8 cellular contexts compared by ENCODE assay signal in the genomic region with DNA sequence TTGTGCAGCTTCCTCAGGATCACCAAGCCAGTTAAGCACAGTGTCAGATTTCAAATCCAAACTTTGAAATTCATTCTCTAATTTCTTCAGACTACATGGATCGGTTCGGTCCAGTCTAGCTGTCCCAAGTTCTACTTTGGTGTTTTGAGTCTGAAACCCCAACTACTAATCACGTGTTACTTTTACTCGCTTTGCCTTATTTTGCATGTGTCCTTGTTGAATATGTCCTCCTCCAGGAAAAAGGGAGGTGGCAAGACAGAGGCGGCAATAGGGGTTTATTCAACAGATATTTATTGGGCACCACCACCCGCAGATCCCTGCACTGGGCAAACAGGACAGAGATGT. TPM values are rescaled to one million over a fixed set of nuclear protein-coding genes. Genes with fewer than 3 reads are reported as not detected.
A peak's percentile ranks its signal among the peaks of the same experiment; 100 is the strongest.
DNase-seq lines count a peak whose midpoint lies in the region; ATAC-seq, FAIRE-seq and TF ChIP-seq lines count a peak whose summit lies in the region.

No MANE protein-coding gene starts in this region.

- peaks cover 49% of the 10 kb centered on the region for H3K27me3 ChIP-seq in iPS-15b (ENCODE audit: control insufficient read depth, insufficient read depth, low read length)
- peaks cover 0 to 3% (median 0%) of the 10 kb centered on the region in 3 donors for H3K27me3 ChIP-seq in stomach

- no peak for TF ChIP-seq EP300 in stomach (IDR thresholded peaks at IDR 0.05)

- H3K4me3 Mint-ChIP-seq in activated CD4-positive, alpha-beta memory T cell treated with anti-CD3 and anti-CD28 coated beads, Interleukin-2, amount 10 ng/mL, durations not matched to agents 7 days and 5 days: peak overlapping the region; percentile 49

- H3K9me3 Mint-ChIP-seq in activated CD4-positive, alpha-beta memory T cell treated with anti-CD3 and anti-CD28 coated beads, Interleukin-2, amount 10 ng/mL, durations not matched to agents 7 days and 5 days: no peaks in the 10 kb centered on the region

- H3K36me3 Mint-ChIP-seq in activated CD4-positive, alpha-beta memory T cell treated with anti-CD3 and anti-CD28 coated beads, Interleukin-2, amount 10 ng/mL, durations not matched to agents 7 days and 5 days (ENCODE audit: low read depth): peaks cover 4% of the 10 kb centered on the region

- ATAC-seq in GM21529 (IDR thresholded peaks at IDR 0.05; ENCODE audit: unreplicated experiment) (no peak), GM21576 (IDR thresholded peaks at IDR 0.05; ENCODE audit: unreplicated experiment) (no peak)

- intact Hi-C loops in stomach (cut with DNase I; ENCODE audit: low total_unique reads): no loop called here

- TF ChIP-seq POLR2A in stomach (IDR thresholded peaks at IDR 0.05): no peak

- CTCF ChIA-PET in activated CD4-positive, alpha-beta memory T cell treated with anti-CD3 and anti-CD28 coated beads, Interleukin-2, amount 10 ng/mL, durations not matched to agents 7 days and 5 days (lab: Charles Lee): interaction anchor here (1.0 to 2.0 kb wide), 3 partner anchors 8 to 36 kb away, joined by 3 to 7 read pairs (median 4); no protein-coding TSS in a partner anchor

- POLR2A ChIA-PET in activated CD4-positive, alpha-beta memory T cell treated with anti-CD3 and anti-CD28 coated beads, Interleukin-2, amount 10 ng/mL, durations not matched to agents 7 days and 5 days (lab: Charles Lee): no interaction called here

- no peak for DNase-seq in HTR-8/SVneo (ENCODE audit: insufficient read length, low spot score)
- no peak for DNase-seq in activated CD4-positive, alpha-beta memory T cell treated with anti-CD3 and anti-CD28 coated beads, Interleukin-2, amount 10 ng/mL, durations not matched to agents 7 days and 5 days
- no peak for DNase-seq in stomach
- no peak for DNase-seq in activated gamma-delta T cell treated with Interleukin-2 at 50 U/mL for 16 hours
- DNase-seq in globus pallidus (ENCODE audit: low spot score): no peak

- 1 to 7% (median 2%) methylated on average over 6 of the region's 6 CpGs for WGBS in stomach, 5 donors

- FAIRE-seq in HTR-8/SVneo (lab: Jason Lieb, UNC): peak; percentile 65

- TF ChIP-seq CTCF in stomach (IDR thresholded peaks at IDR 0.05): no peak

- no peak overlapping the region for H3K9ac ChIP-seq in iPS-15b (ENCODE audit: low read depth, low read length)

- H3K36me3 ChIP-seq in iPS-15b (ENCODE audit: control insufficient read depth, insufficient read depth, low read length) (no peaks in the 10 kb centered on the region), stomach (no peaks in the 10 kb centered on the region)

- H3K4me1 Mint-ChIP-seq in activated CD4-positive, alpha-beta memory T cell treated with anti-CD3 and anti-CD28 coated beads, Interleukin-2, amount 10 ng/mL, durations not matched to agents 7 days and 5 days: peaks cover 6% of the 10 kb centered on the region

- H3K27ac ChIP-seq in stomach: peak overlapping the region in 4 of 5 donors; percentile 4 to 79 (median 58)

- no peak overlapping the region for H3K27ac Mint-ChIP-seq in activated CD4-positive, alpha-beta memory T cell treated with anti-CD3 and anti-CD28 coated beads, Interleukin-2, amount 10 ng/mL, durations not matched to agents 7 days and 5 days

- peak overlapping the region; percentile 58 for H3K4me3 ChIP-seq in iPS-15b (ENCODE audit: low read depth, low read length)
- peak overlapping the region; percentile 46 to 59 (median 52) for H3K4me3 ChIP-seq in stomach

- H3K9me3 ChIP-seq in iPS-15b (ENCODE audit: control insufficient read depth, insufficient read depth, low read length) (no peaks in the 10 kb centered on the region), stomach (peaks cover 0 to 5% (median 3%) of the 10 kb centered on the region in 4 donors)

- H3K4me1 ChIP-seq in iPS-15b (ENCODE audit: control insufficient read depth, insufficient read depth, low read length) (peaks cover 11% of the 10 kb centered on the region), stomach (peaks cover 11 to 38% (median 30%) of the 10 kb centered on the region in 4 donors)

- H3K27me3 Mint-ChIP-seq in activated CD4-positive, alpha-beta memory T cell treated with anti-CD3 and anti-CD28 coated beads, Interleukin-2, amount 10 ng/mL, durations not matched to agents 7 days and 5 days: peaks cover 78% of the 10 kb centered on the region

RNA-seq across cellular contexts. Expression of gene GXYLT2, which starts 0.5 kb away (rescaled TPM):
- total RNA-seq in activated CD4-positive, alpha-beta memory T cell treated with anti-CD3 and anti-CD28 coated beads, Interleukin-2, amount 10 ng/mL, durations not matched to agents 7 days and 5 days: not detected
- total RNA-seq in stomach: 10 to 100 TPM in 2 of 5 donors, 1 to 10 TPM in 1, under 1 TPM in 2; 0.45 to 27.0 (median 4.2) TPM
- polyA plus RNA-seq in stomach: 1 to 10 TPM in 2 of 3 donors, under 1 TPM in 1; 0.40 to 1.5 (median 1.2) TPM

RNA-seq across cellular contexts. Expression of gene SHQ1, which starts 39.1 kb away (rescaled TPM):
- 10 to 100 TPM; 16.7 to 20.6 TPM for total RNA-seq in activated CD4-positive, alpha-beta memory T cell treated with anti-CD3 and anti-CD28 coated beads, Interleukin-2, amount 10 ng/mL, durations not matched to agents 7 days and 5 days
- 10 to 100 TPM; 11.7 to 77.9 (median 30.7) TPM for total RNA-seq in stomach
- polyA plus RNA-seq in stomach: 1 to 10 TPM; 7.5 to 7.9 (median 7.6) TPM
